In the genomic region with DNA sequence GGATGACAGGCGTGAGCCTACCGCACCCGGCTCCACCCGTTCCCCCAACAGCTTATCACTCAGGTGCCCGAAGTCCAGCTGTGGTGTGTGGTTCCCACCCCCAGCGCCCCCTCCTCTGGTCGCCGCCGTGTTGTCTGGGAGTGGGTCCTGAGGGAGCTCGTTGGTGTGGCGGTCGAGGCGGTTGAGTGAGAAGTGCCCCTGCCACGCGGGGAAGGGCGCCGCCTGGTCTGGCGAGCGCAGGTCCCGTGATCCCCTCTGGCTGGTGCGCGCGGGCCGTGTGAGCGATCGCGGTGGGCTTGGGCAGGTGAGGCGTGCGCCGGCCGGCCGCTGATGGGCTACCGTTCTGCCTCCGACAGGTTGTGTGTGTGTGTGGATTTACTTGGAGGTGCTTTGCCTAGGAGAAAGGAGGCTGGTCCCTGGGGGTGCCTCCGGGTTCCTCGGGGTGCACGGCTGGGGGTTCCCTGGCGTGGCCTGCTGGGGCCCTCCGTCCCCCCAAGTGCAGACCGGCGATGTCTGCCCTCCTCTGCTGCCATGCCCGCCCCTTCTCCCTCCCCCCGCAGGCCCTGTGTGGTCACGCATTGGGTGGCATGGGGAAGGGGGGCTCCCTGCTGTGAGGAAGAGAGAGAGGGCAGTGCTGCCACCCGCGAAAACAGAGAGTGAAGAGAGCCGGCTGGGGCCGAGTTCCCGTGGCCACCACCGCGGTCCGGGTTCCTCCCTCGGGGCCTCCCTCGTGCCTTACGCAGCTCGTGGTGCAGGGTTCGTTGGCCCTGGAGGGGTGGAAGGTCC, we compare ENCODE assay signal across 19 cellular contexts.
DNase-seq lines count a peak whose midpoint lies in the region; ATAC-seq, FAIRE-seq and TF ChIP-seq lines count a peak whose summit lies in the region.
"Had no signal": no experiment of that assay in that cellular context is flagged by ENCODE, and none has a peak within 500 bp of the region (broad histone marks: within the 10 kb centered on the region; RNA-seq: fewer than 3 reads in every experiment).

No MANE protein-coding gene starts in this region.

- peaks cover 12% of the 10 kb centered on the region for H3K36me3 ChIP-seq in left ventricle myocardium inferior
- no peaks in the 10 kb centered on the region for H3K36me3 ChIP-seq in kidney (ENCODE audit: control insufficient read depth in 1 of 2, insufficient read depth in 2 of 2, low read length in 2 of 2)
- H3K36me3 ChIP-seq in spleen, result no peaks in the 10 kb centered on the region
- H3K36me3 ChIP-seq in transverse colon, result no peaks in the 10 kb centered on the region

- H3K4me1 ChIP-seq in right cardiac atrium (ENCODE audit: control insufficient read depth, insufficient read depth, low read length) (no peaks in the 10 kb centered on the region), left ventricle myocardium inferior (no peaks in the 10 kb centered on the region), kidney (ENCODE audit: control insufficient read depth in 1 of 2, insufficient read depth in 1 of 2, low read depth in 1 of 2, low read length in 2 of 2) (no peaks in the 10 kb centered on the region), spleen (no peaks in the 10 kb centered on the region), transverse colon (no peaks in the 10 kb centered on the region)

- TF ChIP-seq POLR2A in spleen (IDR thresholded peaks at IDR 0.05) (no peak), transverse colon (IDR thresholded peaks at IDR 0.05) (no peak)

- H3K9ac ChIP-seq in kidney (ENCODE audit: low read length in 2 of 2), result no peak overlapping the region

- H3K4me3 ChIP-seq in right cardiac atrium (ENCODE audit: low read length) (no peak overlapping the region), left ventricle myocardium inferior (no peak overlapping the region), kidney (ENCODE audit: low read length in 2 of 2) (no peak overlapping the region), spleen (no peak overlapping the region), transverse colon (no peak overlapping the region)
- H3K4me3 ChIP-seq: SK-N-MC had no signal

- WGBS in right cardiac atrium, result 88% methylated on average over 57 of the region's 57 CpGs
- whole genome bisulfite sequencing in spleen, 5 donors, result 80 to 89% (median 88%) methylated on average over 53 to 57 of the region's 57 CpGs
- WGBS in transverse colon (ENCODE audit: low coverage in 1 of 2), 2 donors, result 94% methylated on average over 57 of the region's 57 CpGs; no CpG with 5 or more reads in 1 of the 2 donors

- TF ChIP-seq EP300 in transverse colon (IDR thresholded peaks at IDR 0.05; ENCODE audit: low read depth), result no peak

- H3K9me3 ChIP-seq in right cardiac atrium (ENCODE audit: control insufficient read depth, low read length) (no peaks in the 10 kb centered on the region), left ventricle myocardium inferior (replicated peaks) (peaks cover 38% of the 10 kb centered on the region), kidney (ENCODE audit: control insufficient read depth in 1 of 2, low read length in 2 of 2) (peaks cover 0 to 3% of the 10 kb centered on the region in 2 donors), spleen (peaks cover 0 to 73% (median 51%) of the 10 kb centered on the region in 8 donors), transverse colon (peaks cover 5 to 21% of the 10 kb centered on the region in 2 donors)

- H3K27me3 ChIP-seq in right cardiac atrium (ENCODE audit: control insufficient read depth, insufficient read depth) (no peaks in the 10 kb centered on the region), left ventricle myocardium inferior (ENCODE audit: low read depth) (peaks cover 21% of the 10 kb centered on the region), spleen (replicated peaks in 1 of 7) (peaks cover 0 to 13% (median 0%) of the 10 kb centered on the region in 7 donors), transverse colon (no peaks in the 10 kb centered on the region)

- FAIRE-seq in kidney (lab: Jason Lieb, UNC), result no peak

- in situ Hi-C loops in transverse colon (cut with MboI; ENCODE audit: low pct_ligation_motif_present in 1 of 4, low pct_unique_long_range_greater_than_20kb in 1 of 4, low sequenced_read_pairs in 3 of 4), result no loop called here

- H3K27ac ChIP-seq in right cardiac atrium (ENCODE audit: low read length), result no peak overlapping the region
- H3K27ac ChIP-seq in left ventricle myocardium inferior (replicated peaks), result no peak overlapping the region
- H3K27ac ChIP-seq in kidney (ENCODE audit: low read depth in 2 of 2, low read length in 2 of 2), result no peak overlapping the region
- no peak overlapping the region for H3K27ac ChIP-seq in spleen
- no peak overlapping the region for H3K27ac ChIP-seq in transverse colon
- H3K27ac ChIP-seq: SK-N-MC had no signal

- peak in 2 of 3 donors; percentile 26 to 47 for DNase-seq in right cardiac atrium
- no peak for DNase-seq in left ventricle myocardium inferior
- peak; percentile 64 for DNase-seq in kidney
- peak; percentile 49 for DNase-seq in spleen
- DNase-seq in transverse colon, result no peak
- no peak for DNase-seq in T-helper 1 cell
- DNase-seq: DMS153, DND-41, H9, KBM-7, MV-4-11, NCI-H1105, NCI-H1436 treated with DMSO at 0.1 percent for 48 hours, NCI-H187 treated with DMSO at 0.1 percent for 48 hours, NCI-H69, RPMI8226, SHP77 treated with DMSO at 0.1 percent for 48 hours had no signal

- ATAC-seq in right cardiac atrium (no peak), HG02970 (IDR thresholded peaks at IDR 0.05; ENCODE audit: low FRiP score, unreplicated experiment) (no peak)

- intact Hi-C loops in right cardiac atrium (cut with DNase I), result no loop called here
- intact Hi-C loops in left ventricle myocardium inferior (cut with micrococcal nuclease), result no loop called here
- intact Hi-C loops in kidney (cut with DNase I), result no loop called here
- intact Hi-C loops in spleen (cut with DNase I; ENCODE audit: low total_unique reads), result no loop called here
- intact Hi-C loops in transverse colon (cut with DNase I; ENCODE audit: low total_unique reads), result no loop called here

- TF ChIP-seq CTCF in left ventricle myocardium inferior (IDR thresholded peaks at IDR 0.05; ENCODE audit: borderline replicate concordance), result no peak
- no peak for TF ChIP-seq CTCF in kidney (IDR thresholded peaks at IDR 0.05; ENCODE audit: borderline replicate concordance, extremely low read depth, insufficient read depth)
- no peak for TF ChIP-seq CTCF in spleen (IDR thresholded peaks at IDR 0.05 in 8 of 11, conservative IDR thresholded peaks at IDR 0.05 in 3 of 11)
- no peak for TF ChIP-seq CTCF in transverse colon (IDR thresholded peaks at IDR 0.05)

Comparison
In these comparisons a context has a peak if more than half of its experiments do, and no peak if none do; other contexts are left out.
1. DNase-seq: peak in right cardiac atrium (2 of 3), kidney (single experiment) and spleen (single experiment); none in left ventricle myocardium inferior (single experiment), transverse colon (single experiment) and T-helper 1 cell (0 of 5).